ENCODE assay signal across 18 cellular contexts in the genomic region with DNA sequence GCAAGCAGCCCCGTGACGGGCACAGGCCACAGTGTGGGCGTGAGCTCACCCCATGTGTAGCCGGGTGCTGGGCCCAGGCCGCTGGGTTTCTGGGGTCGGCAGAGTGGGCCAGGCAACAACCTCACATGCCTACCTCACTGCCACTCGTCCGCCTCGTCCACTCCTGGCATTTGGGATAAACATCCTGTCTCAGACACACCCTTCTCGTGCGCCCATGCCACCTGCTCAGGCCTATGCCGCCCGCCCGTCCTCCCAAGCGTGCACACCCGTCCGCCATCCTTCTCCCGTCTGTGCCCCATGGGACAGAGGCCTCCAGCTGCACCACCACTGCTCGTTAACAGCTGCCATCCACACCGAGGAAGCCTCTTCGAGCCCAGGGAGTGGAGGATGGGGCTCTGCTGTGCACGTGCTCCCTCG.
DNase-seq lines count a peak whose midpoint lies in the region; ATAC-seq lines count a peak whose summit lies in the region.
"Had no signal": no experiment of that assay in that cellular context is flagged by ENCODE, and none has a peak within 500 bp of the region (broad histone marks: within the 10 kb centered on the region; RNA-seq: fewer than 3 reads in every experiment).

No MANE protein-coding gene starts in this region.

- H3K27me3 Mint-ChIP-seq in activated CD4-positive, alpha-beta memory T cell treated with anti-CD3 and anti-CD28 coated beads, Interleukin-2, amount 10 ng/mL, durations not matched to agents 7 days and 5 days = no peaks in the 10 kb centered on the region
- no peaks in the 10 kb centered on the region for H3K27me3 Mint-ChIP-seq in naive thymus-derived CD4-positive, alpha-beta T cell

- DNase-seq in NCI-H1436 (lab: John Stamatoyannopoulos, UW) = peak; percentile 45
- no peak for DNase-seq in NCI-H1436 treated with DMSO at 0.1 percent for 48 hours (lab: John Stamatoyannopoulos, UW)
- DNase-seq in H7 = peak; percentile 59
- DNase-seq in activated CD4-positive, alpha-beta memory T cell treated with anti-CD3 and anti-CD28 coated beads, Interleukin-2, amount 10 ng/mL, durations not matched to agents 7 days and 5 days = no peak
- DNase-seq in naive thymus-derived CD4-positive, alpha-beta T cell = no peak
- DNase-seq in KBM-7 = no peak
- no peak for DNase-seq in NCI-H1694 (lab: John Stamatoyannopoulos, UW)
- DNase-seq: activated CD4-positive, alpha-beta T cell treated with anti-CD3 and anti-CD28 coated beads for 48 hours; activated effector memory CD4-positive, alpha-beta T cell treated with anti-CD3 and anti-CD28 coated beads, Interleukin-2, amount 50 U/mL, for 16 hours; effector CD8-positive, alpha-beta T cell; H9; NCI-H146; NCI-H524; right lobe of liver; stimulated activated CD4-positive, alpha-beta T cell treated with anti-CD3 and anti-CD28 coated beads, Interleukin-4, amount 100 ng/mL, for 1 hour had no signal

- H3K4me3 Mint-ChIP-seq in activated CD4-positive, alpha-beta memory T cell treated with anti-CD3 and anti-CD28 coated beads, Interleukin-2, amount 10 ng/mL, durations not matched to agents 7 days and 5 days = no peak overlapping the region
- peak overlapping the region in 7 of 10 donors; percentile 7 to 81 (median 54) for H3K4me3 Mint-ChIP-seq in naive thymus-derived CD4-positive, alpha-beta T cell
- H3K4me3 Mint-ChIP-seq: H9; neural crest cell; T-helper 1 cell treated with Interleukin-12 subunit alpha and Interleukin-12 subunit beta and Interleukin-4 antibody, amounts not matched to agents 30 μg/mL and 1 μg/mL, for 36 hours had no signal

- peaks cover 21 to 31% of the 10 kb centered on the region in 2 donors for H3K4me1 ChIP-seq in naive thymus-derived CD4-positive, alpha-beta T cell (ENCODE audit: control insufficient read depth in 2 of 2, insufficient read depth in 2 of 2, low read length in 2 of 2)
- H3K4me1 ChIP-seq: right lobe of liver had no signal

- no peak overlapping the region for H3K4me3 ChIP-seq in H7 (ENCODE audit: insufficient read depth, low read depth, low read length)
- H3K4me3 ChIP-seq in naive thymus-derived CD4-positive, alpha-beta T cell (ENCODE audit: low read length) = no peak overlapping the region
- H3K4me3 ChIP-seq: right lobe of liver had no signal

- no peaks in the 10 kb centered on the region for H3K9me3 Mint-ChIP-seq in activated CD4-positive, alpha-beta memory T cell treated with anti-CD3 and anti-CD28 coated beads, Interleukin-2, amount 10 ng/mL, durations not matched to agents 7 days and 5 days
- H3K9me3 Mint-ChIP-seq in naive thymus-derived CD4-positive, alpha-beta T cell = no peaks in the 10 kb centered on the region
- H3K9me3 Mint-ChIP-seq: H9; neural crest cell; T-helper 1 cell treated with Interleukin-12 subunit alpha and Interleukin-12 subunit beta and Interleukin-4 antibody, amounts not matched to agents 30 μg/mL and 1 μg/mL, for 36 hours had no signal

- intact Hi-C loops in naive thymus-derived CD4-positive, alpha-beta T cell (cut with micrococcal nuclease) = loop anchor here in 1 of 2 donors (5.0 kb wide), 1 partner anchor 66 kb away; a partner anchor contains a TSS

- H3K36me3 ChIP-seq in H7 (replicated peaks; ENCODE audit: control insufficient read depth, insufficient read depth, low read length) = peaks cover 12% of the 10 kb centered on the region
- peaks cover 0 to 21% (median 0%) of the 10 kb centered on the region in 3 experiments for H3K36me3 ChIP-seq in naive thymus-derived CD4-positive, alpha-beta T cell (ENCODE audit: control insufficient read depth in 2 of 3, insufficient read depth in 3 of 3, low read length in 3 of 3)
- H3K36me3 ChIP-seq: right lobe of liver had no signal

- no peaks in the 10 kb centered on the region for H3K27me3 ChIP-seq in H7 (ENCODE audit: control insufficient read depth, insufficient read depth, low read length)
- no peaks in the 10 kb centered on the region for H3K27me3 ChIP-seq in naive thymus-derived CD4-positive, alpha-beta T cell (ENCODE audit: control insufficient read depth in 2 of 2, insufficient read depth in 2 of 2, low read length in 2 of 2)
- H3K27me3 ChIP-seq: right lobe of liver had no signal

- POLR2A ChIA-PET in activated CD4-positive, alpha-beta memory T cell treated with anti-CD3 and anti-CD28 coated beads, Interleukin-2, amount 10 ng/mL, durations not matched to agents 7 days and 5 days (lab: Charles Lee) = interaction anchor here (1.2 to 2.4 kb wide), 3 partner anchors 9 to 67 kb away, joined by 3 to 9 read pairs (median 8); a partner anchor contains a TSS
- POLR2A ChIA-PET in naive thymus-derived CD4-positive, alpha-beta T cell (lab: Charles Lee) = interaction anchor here (0.6 to 0.7 kb wide), 2 partner anchors 12 to 40 kb away, joined by 3 to 4 read pairs; no protein-coding TSS in a partner anchor

- H3K27ac Mint-ChIP-seq in activated CD4-positive, alpha-beta memory T cell treated with anti-CD3 and anti-CD28 coated beads, Interleukin-2, amount 10 ng/mL, durations not matched to agents 7 days and 5 days = peak overlapping the region; percentile 48
- peak overlapping the region; percentile 66 to 91 (median 83) for H3K27ac Mint-ChIP-seq in naive thymus-derived CD4-positive, alpha-beta T cell

- peak overlapping the region; percentile 57 for H3K27ac ChIP-seq in naive thymus-derived CD4-positive, alpha-beta T cell (ENCODE audit: low read depth, low read length)
- H3K27ac ChIP-seq: right lobe of liver had no signal

- no peaks in the 10 kb centered on the region for H3K9me3 ChIP-seq in naive thymus-derived CD4-positive, alpha-beta T cell (ENCODE audit: control insufficient read depth in 2 of 3, low read length in 3 of 3)
- H3K9me3 ChIP-seq: right lobe of liver had no signal

- CTCF ChIA-PET in activated CD4-positive, alpha-beta memory T cell treated with anti-CD3 and anti-CD28 coated beads, Interleukin-2, amount 10 ng/mL, durations not matched to agents 7 days and 5 days (lab: Charles Lee) = no interaction called here
- CTCF ChIA-PET in naive thymus-derived CD4-positive, alpha-beta T cell (lab: Charles Lee) = interaction anchor here (1.7 kb wide), 1 partner anchor 66 kb away, joined by 6 read pairs; no protein-coding TSS in a partner anchor

- peaks cover 32% of the 10 kb centered on the region for H3K36me3 Mint-ChIP-seq in activated CD4-positive, alpha-beta memory T cell treated with anti-CD3 and anti-CD28 coated beads, Interleukin-2, amount 10 ng/mL, durations not matched to agents 7 days and 5 days (ENCODE audit: low read depth)
- H3K36me3 Mint-ChIP-seq in naive thymus-derived CD4-positive, alpha-beta T cell = peaks cover 0 to 7% (median 2%) of the 10 kb centered on the region in 5 donors

- no peak for ATAC-seq in naive thymus-derived CD4-positive, alpha-beta T cell
- ATAC-seq in HG02938 (IDR thresholded peaks at IDR 0.05; ENCODE audit: unreplicated experiment) = no peak

- in situ Hi-C loops in KBM-7 (cut with MboI; ENCODE audit: low pct_unique_long_range_greater_than_20kb, low sequenced_read_pairs) = no loop called here

- peaks cover 62% of the 10 kb centered on the region for H3K4me1 Mint-ChIP-seq in activated CD4-positive, alpha-beta memory T cell treated with anti-CD3 and anti-CD28 coated beads, Interleukin-2, amount 10 ng/mL, durations not matched to agents 7 days and 5 days
- peaks cover 29 to 55% (median 50%) of the 10 kb centered on the region in 7 donors for H3K4me1 Mint-ChIP-seq in naive thymus-derived CD4-positive, alpha-beta T cell

Comparison
In these comparisons a context has a peak if more than half of its experiments do, and no peak if none do; other contexts are left out.
1. DNase-seq: peak in NCI-H1436 (single experiment) and H7 (single experiment); none in NCI-H1436 treated with DMSO at 0.1 percent for 48 hours (single experiment), activated CD4-positive, alpha-beta memory T cell treated with anti-CD3 and anti-CD28 coated beads, Interleukin-2, amount 10 ng/mL, durations not matched to agents 7 days and 5 days (single experiment), naive thymus-derived CD4-positive, alpha-beta T cell (0 of 9), KBM-7 (single experiment) and NCI-H1694 (single experiment).